1 cellular context compared by ENCODE assay signal in genomic region chr14:23299986-23300686, GRCh38.
TF ChIP-seq lines count a peak whose summit lies in the region.

No MANE protein-coding gene starts in this region.

TF ChIP-seq in liver, 16 proteins besides CTCF, POLR2A, EP300 and RAD21 (continued from another document):
- TF ChIP-seq MAX (IDR thresholded peaks at IDR 0.05) = no peak
- TF ChIP-seq TAF1 (conservative IDR thresholded peaks at IDR 0.05) = no peak
- TF ChIP-seq YY1 (IDR thresholded peaks at IDR 0.05) = no peak
